ENCODE assay signal across 10 cellular contexts in genomic region chr1:14742181-14742980, GRCh38.
A peak's percentile ranks its signal among the peaks of the same experiment; 100 is the strongest.
DNase-seq lines count a peak whose midpoint lies in the region; ATAC-seq and TF ChIP-seq lines count a peak whose summit lies in the region.
"Had no signal": no experiment of that assay in that cellular context is flagged by ENCODE, and none has a peak within 500 bp of the region (broad histone marks: within the 10 kb centered on the region; RNA-seq: fewer than 3 reads in every experiment).

No MANE protein-coding gene starts in this region.

- H3K27me3 ChIP-seq in mesenchymal stem cell (ENCODE audit: control insufficient read depth in 1 of 2, insufficient read depth in 1 of 2, low read length in 2 of 2) (peaks cover 0 to 12% of the 10 kb centered on the region in 2 experiments), H7 (ENCODE audit: control insufficient read depth, insufficient read depth, low read length) (peaks cover under 1% of the 10 kb centered on the region; the same call in 1 of the 2 replicates), body of pancreas (no peaks in the 10 kb centered on the region)
- H3K27me3 ChIP-seq in effector memory CD4-positive, alpha-beta T cell (replicated peaks; ENCODE audit: control insufficient read depth, insufficient read depth, low read length, poor library complexity, severe bottlenecking): no peaks in the 10 kb centered on the region

- H3K18ac ChIP-seq in mesenchymal stem cell (ENCODE audit: low read depth in 1 of 2, low read length in 2 of 2): peak overlapping the region; percentile 40 to 58

- no peaks in the 10 kb centered on the region for H3K9me3 ChIP-seq in mesenchymal stem cell (ENCODE audit: control insufficient read depth, low read length)
- no peaks in the 10 kb centered on the region for H3K9me3 ChIP-seq in effector memory CD4-positive, alpha-beta T cell (ENCODE audit: control insufficient read depth, low read length)
- no peaks in the 10 kb centered on the region for H3K9me3 ChIP-seq in body of pancreas
- H3K9me3 ChIP-seq: heart left ventricle had no signal

- no peak overlapping the region for H2BK120ac ChIP-seq in mesenchymal stem cell (ENCODE audit: low read depth, low read length)

- H3K4me3 Mint-ChIP-seq in CD14-positive monocyte: peak overlapping the region in 1 of 2 donors; percentile 44
- H3K4me3 Mint-ChIP-seq: IgD-negative memory B cell had no signal

- peak overlapping the region; percentile 43 for H4K91ac ChIP-seq in mesenchymal stem cell (ENCODE audit: low read length)

- H3K27ac Mint-ChIP-seq in CD14-positive monocyte: peak overlapping the region in 6 of 7 donors; percentile 0 to 56 (median 32)
- H3K27ac Mint-ChIP-seq: IgD-negative memory B cell had no signal

- no peak overlapping the region for H4K8ac ChIP-seq in mesenchymal stem cell (ENCODE audit: low read length)

- H3K36me3 ChIP-seq in mesenchymal stem cell (ENCODE audit: control insufficient read depth in 1 of 2, insufficient read depth in 2 of 2, low read depth in 1 of 2, low read length in 2 of 2) (no peaks in the 10 kb centered on the region), H7 (replicated peaks; ENCODE audit: control insufficient read depth, insufficient read depth, low read length) (no peaks in the 10 kb centered on the region), body of pancreas (replicated peaks in 1 of 2; ENCODE audit: insufficient read depth in 1 of 2, low read depth in 2 of 2) (no peaks in the 10 kb centered on the region)
- H3K36me3 ChIP-seq in effector memory CD4-positive, alpha-beta T cell (ENCODE audit: control insufficient read depth, insufficient read depth, low read length): no peaks in the 10 kb centered on the region
- H3K36me3 ChIP-seq: heart left ventricle had no signal

- H3K4ac ChIP-seq in mesenchymal stem cell (ENCODE audit: low read depth in 1 of 2, low read length in 2 of 2): peak overlapping the region in 1 of 2 experiments; percentile 38

- H3K27me3 Mint-ChIP-seq in CD14-positive monocyte (ENCODE audit: low read depth in 3 of 3): peaks cover 2 to 7% (median 4%) of the 10 kb centered on the region in 3 donors

- peak overlapping the region in 1 of 2 experiments; percentile 7 for H2BK12ac ChIP-seq in mesenchymal stem cell (ENCODE audit: low read length in 2 of 2)

- H3K23ac ChIP-seq in mesenchymal stem cell (ENCODE audit: low read length in 2 of 2): no peak overlapping the region

- intact Hi-C loops in CD14-positive monocyte (cut with micrococcal nuclease): no loop called here
- intact Hi-C loops in body of pancreas (cut with DNase I): no loop called here

- DNase-seq in CD14-positive monocyte (ENCODE audit: low spot score) (no peak), M059J (ENCODE audit: low read depth) (peak; percentile 95), astrocyte of the hippocampus (ENCODE audit: low read depth, low spot score) (peak; percentile 89), mesenchymal stem cell (peak; percentile 97), H7 (no peak), GM20000 (ENCODE audit: low spot score) (no peak), body of pancreas (no peak)
- no peak for DNase-seq in effector memory CD4-positive, alpha-beta T cell
- DNase-seq: heart left ventricle had no signal

- no peak overlapping the region for H3K4me3 ChIP-seq in mesenchymal stem cell (ENCODE audit: insufficient read depth in 1 of 2, low read depth in 1 of 2, low read length in 2 of 2)
- no peak overlapping the region for H3K4me3 ChIP-seq in H7 (ENCODE audit: insufficient read depth, low read depth, low read length)
- no peak overlapping the region for H3K4me3 ChIP-seq in effector memory CD4-positive, alpha-beta T cell (ENCODE audit: insufficient read depth, low read depth, low read length, poor library complexity, severe bottlenecking)
- no peak overlapping the region for H3K4me3 ChIP-seq in body of pancreas
- H3K4me3 ChIP-seq: heart left ventricle had no signal

- H3K14ac ChIP-seq in mesenchymal stem cell (ENCODE audit: low read length in 2 of 2): no peak overlapping the region

- ATAC-seq in body of pancreas: no peak

- H3K9me3 Mint-ChIP-seq in CD14-positive monocyte: no peaks in the 10 kb centered on the region
- H3K9me3 Mint-ChIP-seq: IgD-negative memory B cell had no signal

- TF ChIP-seq POLR2A in body of pancreas (IDR thresholded peaks at IDR 0.05): no peak

- H3K79me1 ChIP-seq in mesenchymal stem cell (replicated peaks; ENCODE audit: low read length, poor library complexity, severe bottlenecking): no peaks in the 10 kb centered on the region

- H3K4me2 ChIP-seq in mesenchymal stem cell (ENCODE audit: low read length, poor library complexity, severe bottlenecking): no peak overlapping the region

- no peaks in the 10 kb centered on the region for H3K36me3 Mint-ChIP-seq in CD14-positive monocyte

- TF ChIP-seq CTCF in CD14-positive monocyte (IDR thresholded peaks at IDR 0.05) (no peak), GM20000 (IDR thresholded peaks at IDR 0.05; ENCODE audit: extremely low read depth, missing control alignments) (no peak), body of pancreas (IDR thresholded peaks at IDR 0.05) (no peak)

- peak overlapping the region; percentile 70 for H3K9ac ChIP-seq in mesenchymal stem cell (ENCODE audit: low read length)

- no peak overlapping the region for H2BK15ac ChIP-seq in mesenchymal stem cell (ENCODE audit: low read depth, poor library complexity, severe bottlenecking)

- H2BK5ac ChIP-seq in mesenchymal stem cell (ENCODE audit: low read depth, low read length, poor library complexity, severe bottlenecking): peak overlapping the region; percentile 61

- H3K4me1 Mint-ChIP-seq in CD14-positive monocyte: peaks cover 39% of the 10 kb centered on the region

- H3K4me1 ChIP-seq in mesenchymal stem cell (ENCODE audit: control insufficient read depth, insufficient read depth, low read depth, low read length) (peaks cover 16% of the 10 kb centered on the region), body of pancreas (no peaks in the 10 kb centered on the region)
- no peaks in the 10 kb centered on the region for H3K4me1 ChIP-seq in effector memory CD4-positive, alpha-beta T cell (ENCODE audit: control insufficient read depth, insufficient read depth, low read length, poor library complexity, severe bottlenecking)

- 18% methylated on average over 9 of the region's 9 CpGs for WGBS in mesenchymal stem cell
- WGBS in body of pancreas, 2 donors: 49 to 58% methylated on average over 9 of the region's 9 CpGs

- H3K27ac ChIP-seq in mesenchymal stem cell (ENCODE audit: low read length, poor library complexity, severe bottlenecking) (peak overlapping the region; percentile 75), body of pancreas (no peak overlapping the region)
- H3K27ac ChIP-seq in effector memory CD4-positive, alpha-beta T cell (ENCODE audit: insufficient read depth, low read length, poor library complexity, severe bottlenecking): no peak overlapping the region
- H3K27ac ChIP-seq: heart left ventricle had no signal

- H2AFZ ChIP-seq in mesenchymal stem cell (ENCODE audit: low read depth, low read length): no peak overlapping the region

- peak overlapping the region; percentile 21 for H2AK5ac ChIP-seq in mesenchymal stem cell (ENCODE audit: low read length, severe bottlenecking)

Comparison
In these comparisons a context has a peak if more than half of its experiments do, and no peak if none do; other contexts are left out.
1. DNase-seq: peak in M059J (single experiment), astrocyte of the hippocampus (single experiment) and mesenchymal stem cell (single experiment); none in CD14-positive monocyte (single experiment), H7 (single experiment), GM20000 (single experiment), effector memory CD4-positive, alpha-beta T cell (0 of 3) and body of pancreas (0 of 4).